In genomic region chr2:23330214-23330613, GRCh38 we compare ENCODE assay signal across 1 cellular context.
TF ChIP-seq lines count a peak whose summit lies in the region.

No MANE protein-coding gene starts in this region.

TF ChIP-seq in HEK293, 187 proteins besides CTCF, POLR2A, EP300 and RAD21 (continued from another document):
- TF ChIP-seq, protein P1, sequence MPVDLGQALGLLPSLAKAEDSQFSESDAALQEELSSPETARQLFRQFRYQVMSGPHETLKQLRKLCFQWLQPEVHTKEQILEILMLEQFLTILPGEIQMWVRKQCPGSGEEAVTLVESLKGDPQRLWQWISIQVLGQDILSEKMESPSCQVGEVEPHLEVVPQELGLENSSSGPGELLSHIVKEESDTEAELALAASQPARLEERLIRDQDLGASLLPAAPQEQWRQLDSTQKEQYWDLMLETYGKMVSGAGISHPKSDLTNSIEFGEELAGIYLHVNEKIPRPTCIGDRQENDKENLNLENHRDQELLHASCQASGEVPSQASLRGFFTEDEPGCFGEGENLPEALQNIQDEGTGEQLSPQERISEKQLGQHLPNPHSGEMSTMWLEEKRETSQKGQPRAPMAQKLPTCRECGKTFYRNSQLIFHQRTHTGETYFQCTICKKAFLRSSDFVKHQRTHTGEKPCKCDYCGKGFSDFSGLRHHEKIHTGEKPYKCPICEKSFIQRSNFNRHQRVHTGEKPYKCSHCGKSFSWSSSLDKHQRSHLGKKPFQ (tag by site-specific recombination; IDR thresholded peaks at IDR 0.05) = no peak
